Comparison of ENCODE assay signal across 8 cellular contexts in genomic region chr7:102279537-102280400, GRCh38. TPM values are rescaled to one million over a fixed set of nuclear protein-coding genes. Genes with fewer than 3 reads are reported as not detected.
DNase-seq lines count a peak whose midpoint lies in the region; ATAC-seq, FAIRE-seq and TF ChIP-seq lines count a peak whose summit lies in the region.

No MANE protein-coding gene starts in this region.

- H3K4me3 Mint-ChIP-seq in activated CD8-positive, alpha-beta T cell treated with anti-CD3 and anti-CD28 coated beads, Interleukin-2, amount 10 ng/mL, durations not matched to agents 7 days and 5 days, result no peak overlapping the region
- H3K4me3 Mint-ChIP-seq in naive thymus-derived CD4-positive, alpha-beta T cell, result no peak overlapping the region

- no peaks in the 10 kb centered on the region for H4K20me1 ChIP-seq in H1 (replicated peaks in 1 of 2; ENCODE audit: control insufficient read depth in 1 of 2, insufficient read depth in 2 of 2, low read length in 2 of 2)

- H3K14ac ChIP-seq in H1 (ENCODE audit: insufficient read length), result no peak overlapping the region

- peak overlapping the region; percentile 86 for H4K8ac ChIP-seq in H1 (ENCODE audit: extremely low read depth, insufficient read depth, low read length)

- TF ChIP-seq POLR2A in H1 (IDR thresholded peaks at IDR 0.05; ENCODE audit: control extremely low read depth in 1 of 2, low read depth in 2 of 2, low read length in 2 of 2) (no peak), transverse colon (IDR thresholded peaks at IDR 0.05) (no peak)

- no peak overlapping the region for H3K9ac ChIP-seq in H1 (replicated peaks in 1 of 4; ENCODE audit: extremely low read depth in 1 of 4, low read depth in 3 of 4, low read length in 3 of 4)

- no peak overlapping the region for H2BK5ac ChIP-seq in H1 (ENCODE audit: low read depth, low read length)

- TF ChIP-seq CTCF in H1 (IDR thresholded peaks at IDR 0.05; ENCODE audit: control extremely low read depth in 1 of 3, insufficient read depth in 1 of 3, low read depth in 1 of 3, low read length in 3 of 3), result peak in 2 of 3 experiments; percentile 88 to 95; a peak in 3 of 4 replicates
- TF ChIP-seq CTCF in transverse colon (IDR thresholded peaks at IDR 0.05), result peak; percentile 71 to 77 (median 75)

- no peak overlapping the region for H3K27ac ChIP-seq in H1 (ENCODE audit: low read depth, low read length)
- H3K27ac ChIP-seq in naive thymus-derived CD4-positive, alpha-beta T cell (ENCODE audit: low read depth, low read length), result no peak overlapping the region
- no peak overlapping the region for H3K27ac ChIP-seq in transverse colon

- peaks cover 10% of the 10 kb centered on the region for H3K4me1 Mint-ChIP-seq in activated CD8-positive, alpha-beta T cell treated with anti-CD3 and anti-CD28 coated beads, Interleukin-2, amount 10 ng/mL, durations not matched to agents 7 days and 5 days (ENCODE audit: low read depth)
- peaks cover 4 to 15% (median 4%) of the 10 kb centered on the region in 7 donors for H3K4me1 Mint-ChIP-seq in naive thymus-derived CD4-positive, alpha-beta T cell

- H2BK15ac ChIP-seq in H1 (ENCODE audit: low read length), result no peak overlapping the region

- POLR2A ChIA-PET in activated CD8-positive, alpha-beta T cell treated with anti-CD3 and anti-CD28 coated beads, Interleukin-2, amount 10 ng/mL, durations not matched to agents 7 days and 5 days (lab: Charles Lee), result no interaction called here
- POLR2A ChIA-PET in H1 (lab: Charles Lee; ENCODE audit: partially characterized antibody), result interaction anchor here (0.9 to 1.5 kb wide), 2 partner anchors 117 to 191 kb away, joined by 3 read pairs; no protein-coding TSS in a partner anchor
- POLR2A ChIA-PET in naive thymus-derived CD4-positive, alpha-beta T cell (lab: Charles Lee), result interaction anchor here (2.4 kb wide), 1 partner anchor 116 kb away, joined by 6 read pairs; the partner anchor contains the start of gene PRKRIP1

- peak overlapping the region in 1 of 2 experiments; percentile 41; a peak in 1 of 4 replicates for H3K4me2 ChIP-seq in H1 (ENCODE audit: insufficient read depth in 1 of 2, low read depth in 2 of 2, low read length in 2 of 2)

- intact Hi-C loops in naive thymus-derived CD4-positive, alpha-beta T cell (cut with micrococcal nuclease), result loop anchor here (1.0 to 10.0 kb wide), 4 partner anchors 111 to 188 kb away; partner anchors contain the start of genes ALKBH4 (in 1 of the 2) and LRWD1 (in 1 of the 2)
- intact Hi-C loops in transverse colon (cut with DNase I; ENCODE audit: low total_unique reads), result loop anchor here (2.0 kb wide), 1 partner anchor 111 kb away; no protein-coding TSS in a partner anchor

- no peak overlapping the region for H4K91ac ChIP-seq in H1 (replicated peaks; ENCODE audit: insufficient read length, low read length)

- H3K4me3 ChIP-seq in H1 (ENCODE audit: extremely low read depth in 1 of 4, insufficient read depth in 2 of 4, low read depth in 3 of 4, low read length in 4 of 4) (no peak overlapping the region), transverse colon (no peak overlapping the region)
- H3K4me3 ChIP-seq in naive thymus-derived CD4-positive, alpha-beta T cell (ENCODE audit: low read length), result no peak overlapping the region

- no peak overlapping the region for H3K4ac ChIP-seq in H1 (replicated peaks; ENCODE audit: insufficient read length, low read depth, low read length)

- no peak overlapping the region for H4K5ac ChIP-seq in H1 (ENCODE audit: insufficient read length, low read depth, low read length)

- H3K79me1 ChIP-seq in H1 (ENCODE audit: low read depth, low read length), result no peaks in the 10 kb centered on the region

- no peak overlapping the region for H3K23ac ChIP-seq in H1 (ENCODE audit: insufficient read length)

- TF ChIP-seq RAD21 in H1 (IDR thresholded peaks at IDR 0.05 in 1 of 2, conservative IDR thresholded peaks at IDR 0.05 in 1 of 2; ENCODE audit: low read depth in 2 of 2, low read length in 2 of 2), result peak; percentile 92 to 96

- 57% methylated on average over 11 of the region's 23 CpGs; no CpG with 5 or more reads in 1 of the 2 experiments for WGBS in H1 (ENCODE audit: extremely low coverage in 1 of 2, insufficient coverage in 1 of 2, insufficient read length in 1 of 2, insufficient replicate concordance in 2 of 2, low coverage in 1 of 2, low lambda C conversion rate in 2 of 2, missing lambda C conversion rate in 1 of 2), 2 experiments
- WGBS in transverse colon (ENCODE audit: low coverage in 1 of 2), 2 donors, result 50% methylated on average over 23 of the region's 23 CpGs; no CpG with 5 or more reads in 1 of the 2 donors

- H3K9me3 ChIP-seq in H1 (ENCODE audit: insufficient read depth in 2 of 2, low read depth in 1 of 2, low read length in 1 of 2) (no peaks in the 10 kb centered on the region), transverse colon (no peaks in the 10 kb centered on the region)
- H3K9me3 ChIP-seq in naive thymus-derived CD4-positive, alpha-beta T cell (ENCODE audit: control insufficient read depth in 2 of 3, low read length in 3 of 3), result no peaks in the 10 kb centered on the region

- H3K27me3 ChIP-seq in H1 (replicated peaks in 1 of 4; ENCODE audit: control insufficient read depth in 3 of 4, extremely low read depth in 1 of 4, insufficient read depth in 3 of 4, low read length in 3 of 4) (no peaks in the 10 kb centered on the region), transverse colon (no peaks in the 10 kb centered on the region)
- H3K27me3 ChIP-seq in naive thymus-derived CD4-positive, alpha-beta T cell (ENCODE audit: control insufficient read depth in 2 of 2, insufficient read depth in 2 of 2, low read length in 2 of 2), result no peaks in the 10 kb centered on the region

- H2AK5ac ChIP-seq in H1 (ENCODE audit: low read depth, low read length), result no peak overlapping the region

- H3K27me3 Mint-ChIP-seq in activated CD8-positive, alpha-beta T cell treated with anti-CD3 and anti-CD28 coated beads, Interleukin-2, amount 10 ng/mL, durations not matched to agents 7 days and 5 days (ENCODE audit: low read depth), result peaks cover 4% of the 10 kb centered on the region
- H3K27me3 Mint-ChIP-seq in naive thymus-derived CD4-positive, alpha-beta T cell, result peaks cover 0 to 7% (median 0%) of the 10 kb centered on the region in 5 donors

- no peak overlapping the region for H2BK120ac ChIP-seq in H1 (replicated peaks; ENCODE audit: low read depth, low read length)

- H3K9me3 Mint-ChIP-seq in activated CD8-positive, alpha-beta T cell treated with anti-CD3 and anti-CD28 coated beads, Interleukin-2, amount 10 ng/mL, durations not matched to agents 7 days and 5 days (ENCODE audit: insufficient read depth), result no peaks in the 10 kb centered on the region
- peaks cover 0 to 2% (median 0%) of the 10 kb centered on the region in 11 donors for H3K9me3 Mint-ChIP-seq in naive thymus-derived CD4-positive, alpha-beta T cell

- no peaks in the 10 kb centered on the region for H3K79me2 ChIP-seq in H1 (ENCODE audit: control insufficient read depth in 1 of 2, insufficient read depth in 2 of 2, low read length in 2 of 2)

- H3K18ac ChIP-seq in H1 (ENCODE audit: extremely low read depth, low read length), result no peak overlapping the region

- H3K36me3 ChIP-seq in H1 (ENCODE audit: control insufficient read depth in 2 of 4, insufficient read depth in 4 of 4, low read length in 3 of 4) (no peaks in the 10 kb centered on the region), transverse colon (no peaks in the 10 kb centered on the region)
- H3K36me3 ChIP-seq in naive thymus-derived CD4-positive, alpha-beta T cell (ENCODE audit: control insufficient read depth in 2 of 3, insufficient read depth in 3 of 3, low read length in 3 of 3), result no peaks in the 10 kb centered on the region

- no peak overlapping the region for H2AFZ ChIP-seq in H1 (ENCODE audit: low read length)

- peak; percentile 68 to 70 for DNase-seq in NCI-H524 (lab: John Stamatoyannopoulos, UW)
- no peak for DNase-seq in NCI-H524 treated with DMSO at 0.1 percent for 48 hours (lab: John Stamatoyannopoulos, UW)
- peak; percentile 37 to 83 for DNase-seq in NCI-H526 (lab: John Stamatoyannopoulos, UW)
- peak; percentile 65 for DNase-seq in activated CD8-positive, alpha-beta T cell treated with anti-CD3 and anti-CD28 coated beads, Interleukin-2, amount 10 ng/mL, durations not matched to agents 7 days and 5 days
- DNase-seq in H1 (ENCODE audit: low read depth in 1 of 2, low spot score in 2 of 2), result peak; percentile 31 to 84
- peak; percentile 35 to 63 (median 54) for DNase-seq in naive thymus-derived CD4-positive, alpha-beta T cell
- DNase-seq in transverse colon, result peak; percentile 50

- no peak overlapping the region for H2BK12ac ChIP-seq in H1 (ENCODE audit: low read depth, low read length)

- no peak for FAIRE-seq in H1 (lab: Jason Lieb, UNC)

- no peak for TF ChIP-seq EP300 in H1 (IDR thresholded peaks at IDR 0.05; ENCODE audit: borderline replicate concordance in 1 of 2, low read depth in 2 of 2, low read length in 2 of 2)
- TF ChIP-seq EP300 in transverse colon (IDR thresholded peaks at IDR 0.05; ENCODE audit: low read depth), result no peak

- H2BK20ac ChIP-seq in H1 (ENCODE audit: low read length), result no peak overlapping the region

- H3K36me3 Mint-ChIP-seq in activated CD8-positive, alpha-beta T cell treated with anti-CD3 and anti-CD28 coated beads, Interleukin-2, amount 10 ng/mL, durations not matched to agents 7 days and 5 days (ENCODE audit: low read depth), result no peaks in the 10 kb centered on the region
- H3K36me3 Mint-ChIP-seq in naive thymus-derived CD4-positive, alpha-beta T cell, result no peaks in the 10 kb centered on the region

- peaks cover 0 to 7% (median 5%) of the 10 kb centered on the region in 4 experiments; a peak in 5 of 7 replicates for H3K4me1 ChIP-seq in H1 (replicated peaks in 1 of 4; ENCODE audit: control insufficient read depth in 3 of 4, insufficient read depth in 4 of 4, low read length in 3 of 4)
- peaks cover 3 to 5% of the 10 kb centered on the region in 2 donors for H3K4me1 ChIP-seq in naive thymus-derived CD4-positive, alpha-beta T cell (ENCODE audit: control insufficient read depth in 2 of 2, insufficient read depth in 2 of 2, low read length in 2 of 2)
- H3K4me1 ChIP-seq in transverse colon, result peaks cover 0 to 4% (median 0%) of the 10 kb centered on the region in 4 donors

- H3K27ac Mint-ChIP-seq in activated CD8-positive, alpha-beta T cell treated with anti-CD3 and anti-CD28 coated beads, Interleukin-2, amount 10 ng/mL, durations not matched to agents 7 days and 5 days, result no peak overlapping the region
- peak overlapping the region in 1 of 9 donors; percentile 17 for H3K27ac Mint-ChIP-seq in naive thymus-derived CD4-positive, alpha-beta T cell

- no peak overlapping the region for H3K56ac ChIP-seq in H1 (replicated peaks; ENCODE audit: insufficient read length, low read depth, low read length)

- no peaks in the 10 kb centered on the region; the same call in 1 of the 2 replicates for H3K23me2 ChIP-seq in H1 (ENCODE audit: low read depth, low read length)

- ATAC-seq in HG02763 (IDR thresholded peaks at IDR 0.05; ENCODE audit: unreplicated experiment), result peak; percentile 39
- peak; percentile 89 for ATAC-seq in activated CD8-positive, alpha-beta T cell treated with anti-CD3 and anti-CD28 coated beads, Interleukin-2, amount 10 ng/mL, durations not matched to agents 7 days and 5 days
- peak; percentile 87 for ATAC-seq in naive thymus-derived CD4-positive, alpha-beta T cell

- in situ Hi-C loops in transverse colon (cut with MboI; ENCODE audit: low pct_ligation_motif_present in 1 of 4, low pct_unique_long_range_greater_than_20kb in 1 of 4, low sequenced_read_pairs in 3 of 4), result loop anchor here (5.0 to 10.0 kb wide), 3 partner anchors 113 to 735 kb away; partner anchors contain the start of gene PRKRIP1 (in 2 of the 4)

- CTCF ChIA-PET in activated CD8-positive, alpha-beta T cell treated with anti-CD3 and anti-CD28 coated beads, Interleukin-2, amount 10 ng/mL, durations not matched to agents 7 days and 5 days (lab: Charles Lee), result interaction anchor here (1.0 to 3.0 kb wide), 3 partner anchors 27 to 113 kb away, joined by 3 to 20 read pairs (median 4); no protein-coding TSS in a partner anchor
- CTCF ChIA-PET in H1 (lab: Charles Lee; ENCODE audit: partially characterized antibody), result interaction anchor here (0.5 to 7.5 kb wide), 20 partner anchors 8 to 613 kb away, joined by 3 to 118 read pairs (median 3); partner anchors contain the start of gene PRKRIP1
- CTCF ChIA-PET in naive thymus-derived CD4-positive, alpha-beta T cell (lab: Charles Lee), result interaction anchor here (0.7 to 2.6 kb wide), 5 partner anchors 107 to 116 kb away, joined by 3 to 12 read pairs (median 3); partner anchors contain the start of gene PRKRIP1

RNA-seq across cellular contexts. Expression of gene SH2B2, which starts 6.9 kb away (rescaled TPM):
- under 1 TPM; 0.16 to 0.52 TPM for total RNA-seq in activated CD8-positive, alpha-beta T cell treated with anti-CD3 and anti-CD28 coated beads, Interleukin-2, amount 10 ng/mL, durations not matched to agents 7 days and 5 days
- 17.5 and 18.7 TPM in 2 replicates for total RNA-seq in H1 (2021; fragmentation: NEBNext Ultra II Directional; extraction: Animal tissue kit (Norgen Biotek cat#: 25700))
- polyA plus RNA-seq in H1 (2011; rRNA removed), result 11.5 and 21.0 TPM in 2 replicates
- 11.9 TPM for polyA plus RNA-seq in H1 (2011; cell fraction: cytosol; rRNA removed)
- 13.6 TPM for polyA plus RNA-seq in H1 (2011; cell fraction: nucleus; rRNA removed)
- polyA plus RNA-seq in H1 (2012, experiment 1 of 2), result 4.5 to 12.5 TPM (median 10.7 TPM) in 4 replicates
- 6.4 TPM for polyA plus RNA-seq in H1 (2012, experiment 2 of 2)
- polyA plus RNA-seq in H1 (2013, experiment 1 of 2), result 6.5 TPM
- 7.5 TPM for polyA plus RNA-seq in H1 (2013, experiment 2 of 2)
- 5.3 and 6.7 TPM in 2 replicates for polyA minus RNA-seq in H1 (2011; rRNA and poly(A)+ RNA removed)
- polyA minus RNA-seq in H1 (2011; cell fraction: cytosol; rRNA and poly(A)+ RNA removed), result 11.3 TPM
- 7.5 TPM for polyA minus RNA-seq in H1 (2011; cell fraction: nucleus; rRNA and poly(A)+ RNA removed)
- 10 to 100 TPM in 1 of 5 experiments, 1 to 10 TPM in 3, under 1 TPM in 1; 0.87 to 10.9 (median 2.0) TPM for total RNA-seq in naive thymus-derived CD4-positive, alpha-beta T cell
- polyA plus RNA-seq in naive thymus-derived CD4-positive, alpha-beta T cell, result under 1 TPM; 0.25 to 0.58 TPM
- 1 to 10 TPM in 3 of 4 donors, not detected in 1; 2.0 to 7.6 (median 2.2) TPM for total RNA-seq in transverse colon

Comparison
In these comparisons a context has a peak if more than half of its experiments do, and no peak if none do; other contexts are left out.
1. ATAC-seq: peak in every context shown above with its lines; median percentile 89 in activated CD8-positive, alpha-beta T cell treated with anti-CD3 and anti-CD28 coated beads, Interleukin-2, amount 10 ng/mL, durations not matched to agents 7 days and 5 days; 87 in naive thymus-derived CD4-positive, alpha-beta T cell; 39 in HG02763.